In the genomic region with DNA sequence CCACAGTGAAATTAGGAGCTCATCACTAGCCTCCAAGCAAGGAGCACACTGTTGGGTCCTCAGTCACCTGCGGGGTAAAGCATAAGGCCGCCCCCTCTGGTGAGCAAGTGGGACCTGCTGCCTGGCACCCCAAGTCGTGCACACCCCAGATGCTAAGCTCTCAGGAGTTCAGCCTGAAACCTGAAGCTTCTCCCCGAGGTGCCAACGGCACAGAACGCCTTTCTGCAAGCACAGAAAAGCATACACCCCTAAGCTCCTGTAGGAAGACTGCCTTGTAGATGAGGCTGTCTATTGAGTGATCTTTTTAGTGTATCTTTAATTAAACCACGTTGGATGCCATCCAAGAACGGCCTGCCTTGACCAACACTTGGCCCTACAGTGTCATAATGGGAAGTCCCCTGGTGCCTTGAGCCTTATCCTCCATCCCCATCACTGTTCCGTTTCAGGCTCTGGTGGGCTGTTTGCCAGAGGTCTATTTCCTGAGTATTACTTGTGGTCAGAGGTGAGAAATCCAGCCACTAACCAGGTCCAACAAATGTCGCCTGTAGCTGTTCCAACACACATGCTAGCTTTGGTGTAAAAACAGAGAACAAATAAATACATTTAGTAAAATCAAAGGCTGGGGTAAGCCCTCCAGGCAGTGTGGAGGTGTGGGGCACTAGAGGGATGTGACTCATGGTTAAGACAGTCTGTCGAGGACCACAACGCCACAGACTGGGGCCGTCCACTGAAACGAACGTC, we compare ENCODE assay signal across 12 cellular contexts. TPM values are rescaled to one million over a fixed set of nuclear protein-coding genes. Genes with fewer than 3 reads are reported as not detected.
A peak's percentile ranks its signal among the peaks of the same experiment; 100 is the strongest.
DNase-seq lines count a peak whose midpoint lies in the region; ATAC-seq and TF ChIP-seq lines count a peak whose summit lies in the region.
"Had no signal": no experiment of that assay in that cellular context is flagged by ENCODE, and none has a peak within 500 bp of the region (broad histone marks: within the 10 kb centered on the region; RNA-seq: fewer than 3 reads in every experiment).

No MANE protein-coding gene starts in this region.

- H3K36me3 ChIP-seq in MG63 = no peaks in the 10 kb centered on the region
- no peaks in the 10 kb centered on the region for H3K36me3 ChIP-seq in brain microvascular endothelial cell (replicated peaks)
- no peaks in the 10 kb centered on the region for H3K36me3 ChIP-seq in CD8-positive, alpha-beta T cell (ENCODE audit: insufficient read depth, low read length)
- H3K36me3 ChIP-seq: lower lobe of right lung had no signal

- intact Hi-C loops in natural killer cell (cut with micrococcal nuclease) = loop anchor here (5.0 to 10.0 kb wide), 2 partner anchors 154 to 261 kb away; no protein-coding TSS in a partner anchor
- intact Hi-C loops in CD8-positive, alpha-beta T cell (cut with DNase I, micrococcal nuclease) = loop anchor here (5.0 to 10.0 kb wide), 3 partner anchors 261 to 1764 kb away; no protein-coding TSS in a partner anchor

- H3K27ac ChIP-seq in brain microvascular endothelial cell = no peak overlapping the region
- H3K27ac ChIP-seq in CD8-positive, alpha-beta T cell (ENCODE audit: low read depth, low read length) = no peak overlapping the region
- H3K27ac ChIP-seq: lower lobe of right lung had no signal

- ATAC-seq in natural killer cell (peak; percentile 66 to 69 (median 67)), HG03097 (IDR thresholded peaks at IDR 0.05; ENCODE audit: low FRiP score, unreplicated experiment) (no peak)
- ATAC-seq in CD8-positive, alpha-beta T cell = no peak

- no peaks in the 10 kb centered on the region for H3K9me3 ChIP-seq in MG63
- no peaks in the 10 kb centered on the region for H3K9me3 ChIP-seq in CD8-positive, alpha-beta T cell (ENCODE audit: low read length)
- H3K9me3 ChIP-seq: lower lobe of right lung had no signal

- no peaks in the 10 kb centered on the region for H3K27me3 ChIP-seq in MG63
- no peaks in the 10 kb centered on the region for H3K27me3 ChIP-seq in brain microvascular endothelial cell (replicated peaks)
- no peaks in the 10 kb centered on the region for H3K27me3 ChIP-seq in CD8-positive, alpha-beta T cell (ENCODE audit: insufficient read depth, low read length)

- no peaks in the 10 kb centered on the region for H3K36me3 Mint-ChIP-seq in natural killer cell
- H3K36me3 Mint-ChIP-seq in CD8-positive, alpha-beta T cell = no peaks in the 10 kb centered on the region

- peaks cover 14 to 28% of the 10 kb centered on the region in 2 donors for H3K27me3 Mint-ChIP-seq in natural killer cell (ENCODE audit: low read depth in 2 of 2)
- H3K27me3 Mint-ChIP-seq in CD8-positive, alpha-beta T cell (ENCODE audit: low read depth) = peaks cover 30% of the 10 kb centered on the region

- no peaks in the 10 kb centered on the region for H3K9me3 Mint-ChIP-seq in natural killer cell
- no peaks in the 10 kb centered on the region for H3K9me3 Mint-ChIP-seq in CD8-positive, alpha-beta T cell

- TF ChIP-seq CTCF in brain microvascular endothelial cell (IDR thresholded peaks at IDR 0.05; ENCODE audit: low read depth, low read length, missing control alignments) (no peak), natural killer cell (IDR thresholded peaks at IDR 0.05) (no peak)
- no peak for TF ChIP-seq CTCF in CD8-positive, alpha-beta T cell (IDR thresholded peaks at IDR 0.05)

- H3K4me1 Mint-ChIP-seq in natural killer cell = peaks cover 14 to 17% of the 10 kb centered on the region in 2 donors
- peaks cover 7% of the 10 kb centered on the region for H3K4me1 Mint-ChIP-seq in CD8-positive, alpha-beta T cell (ENCODE audit: low read depth)

- peak overlapping the region in 1 of 2 donors; percentile 18 for H3K27ac Mint-ChIP-seq in natural killer cell
- no peak overlapping the region for H3K27ac Mint-ChIP-seq in CD8-positive, alpha-beta T cell

- DNase-seq in ELR (ENCODE audit: low read depth) (peak; percentile 73), MG63 (peak; percentile 32), brain microvascular endothelial cell (peak; percentile 46), natural killer cell (no peak), NOMO-1 treated with dmso at 0.1 percent for 144 hours (lab: John Stamatoyannopoulos, UW; ENCODE audit: unreplicated experiment) (no peak), NCI-H2171 (lab: John Stamatoyannopoulos, UW) (no peak)
- no peak for DNase-seq in CD8-positive, alpha-beta T cell
- DNase-seq: GF-D8; lower lobe of right lung; NCI-H1436; stimulated activated CD4-positive, alpha-beta T cell treated with anti-CD3 and anti-CD28 coated beads, Interleukin-12 subunit alpha, Interleukin-12 subunit beta, amount 100 ng/mL, for 4 hours had no signal

- no peak overlapping the region for H3K4me3 ChIP-seq in MG63
- H3K4me3 ChIP-seq in brain microvascular endothelial cell (ENCODE audit: low read depth, low read length) = no peak overlapping the region
- no peak overlapping the region for H3K4me3 ChIP-seq in CD8-positive, alpha-beta T cell (ENCODE audit: low read depth, low read length)
- H3K4me3 ChIP-seq: lower lobe of right lung had no signal

- POLR2A ChIA-PET in CD8-positive, alpha-beta T cell (lab: Charles Lee) = no interaction called here

- CTCF ChIA-PET in CD8-positive, alpha-beta T cell (lab: Charles Lee) = interaction anchor here (1.3 kb wide), 1 partner anchor 12 kb away, joined by 3 read pairs; no protein-coding TSS in a partner anchor

- H3K4me1 ChIP-seq in CD8-positive, alpha-beta T cell (ENCODE audit: insufficient read depth, low read length) = peaks cover 6% of the 10 kb centered on the region

- in situ Hi-C loops in brain microvascular endothelial cell (cut with HindIII; ENCODE audit: low pct_ligation_motif_present, low sequenced_read_pairs) = no loop called here

- H3K4me3 Mint-ChIP-seq in natural killer cell = no peak overlapping the region
- no peak overlapping the region for H3K4me3 Mint-ChIP-seq in CD8-positive, alpha-beta T cell

RNA-seq across cellular contexts. Expression of gene C13orf42, which starts 44.8 kb away (rescaled TPM):
- total RNA-seq in MG63 (2014; rRNA removed; shearing (Covaris generic); ENCODE audit: low replicate concordance) = not detected in 2 replicates
- total RNA-seq in natural killer cell = not detected
- not detected for total RNA-seq in CD8-positive, alpha-beta T cell
- total RNA-seq: lower lobe of right lung had no signal

Comparison
In these comparisons a context has a peak if more than half of its experiments do, and no peak if none do; other contexts are left out.
1. DNase-seq: peak in ELR (single experiment), MG63 (single experiment) and brain microvascular endothelial cell (single experiment); none in natural killer cell (single experiment), NOMO-1 treated with dmso at 0.1 percent for 144 hours (single experiment), CD8-positive, alpha-beta T cell (0 of 7) and NCI-H2171 (single experiment).
2. ATAC-seq: peak in natural killer cell (3 of 3); none in HG03097 (single experiment) and CD8-positive, alpha-beta T cell (single experiment).